ENCODE assay signal across 26 cellular contexts in genomic region chr19:46107371-46107770, GRCh38. TPM values are rescaled to one million over a fixed set of nuclear protein-coding genes. Genes with fewer than 3 reads are reported as not detected.
DNase-seq lines count a peak whose midpoint lies in the region; ATAC-seq and TF ChIP-seq lines count a peak whose summit lies in the region.
"Had no signal": no experiment of that assay in that cellular context is flagged by ENCODE, and none has a peak within 500 bp of the region (broad histone marks: within the 10 kb centered on the region; RNA-seq: fewer than 3 reads in every experiment).

No MANE protein-coding gene starts in this region.

- H3K36me3 ChIP-seq in IMR-90 (ENCODE audit: control insufficient read depth, insufficient read depth, low read length), result no peaks in the 10 kb centered on the region
- no peaks in the 10 kb centered on the region for H3K36me3 ChIP-seq in aorta (ENCODE audit: control insufficient read depth in 1 of 2, insufficient read depth in 2 of 2, low read length in 1 of 2)
- H3K36me3 ChIP-seq: esophagus muscularis mucosa, sigmoid colon, vagina had no signal

- H4K20me1 ChIP-seq in IMR-90 (ENCODE audit: insufficient read depth, low read length), result no peaks in the 10 kb centered on the region

- no peak overlapping the region for H2AK5ac ChIP-seq in IMR-90 (ENCODE audit: low read depth, low read length)

- TF ChIP-seq POLR2A in IMR-90 (IDR thresholded peaks at IDR 0.05; ENCODE audit: low read depth, low read length), result no peak

- no peak overlapping the region for H3K4me2 ChIP-seq in IMR-90 (ENCODE audit: low read depth, low read length)
- H3K4me2 ChIP-seq: KMS-11 had no signal

- DNase-seq in IMR-90 (peak; percentile 28), astrocyte of the hippocampus (ENCODE audit: low read depth, low spot score) (peak; percentile 85), fibroblast of the aortic adventitia (ENCODE audit: low read depth) (peak; percentile 59), aorta (no peak), NCI-H2171 treated with DMSO at 0.1 percent for 48 hours (lab: John Stamatoyannopoulos, UW) (no peak), cardiac septum (ENCODE audit: low spot score) (no peak)
- DNase-seq: activated CD4-positive, alpha-beta T cell treated with anti-CD3 and anti-CD28 coated beads for 1 hour; activated naive CD4-positive, alpha-beta T cell; activated T-cell treated with anti-CD3 and anti-CD28 coated beads, Interleukin-2, amount 50 U/mL, for 24 hours; amygdala; DMS53; effector memory CD8-positive, alpha-beta T cell; HFFc6; NCI-H2029; NCI-H446; SHP77 treated with DMSO at 0.1 percent for 48 hours; sigmoid colon; SW 1271 had no signal

- no peak overlapping the region for H3K14ac ChIP-seq in IMR-90 (replicated peaks; ENCODE audit: low read depth, low read length)

- no peaks in the 10 kb centered on the region for H3K79me1 ChIP-seq in IMR-90 (ENCODE audit: low read depth in 1 of 2, low read length in 2 of 2)

- H3K4ac ChIP-seq in IMR-90 (ENCODE audit: low read depth, low read length), result no peak overlapping the region

- no peak overlapping the region for H3K18ac ChIP-seq in IMR-90 (ENCODE audit: low read depth, low read length)

- H3K27ac ChIP-seq in IMR-90 (ENCODE audit: insufficient read depth, low read length) (no peak overlapping the region), aorta (ENCODE audit: low read depth in 1 of 2, low read length in 2 of 2) (no peak overlapping the region)
- H3K27ac ChIP-seq: esophagus muscularis mucosa, KMS-11, sigmoid colon, vagina had no signal

- dilution Hi-C loops in IMR-90 (cut with HindIII; ENCODE audit: low sequenced_read_pairs, unreplicated experiment), result no loop called here

- H2BK5ac ChIP-seq in IMR-90 (ENCODE audit: low read depth, low read length, poor library complexity, severe bottlenecking), result no peak overlapping the region

- no TSS peak for BruUV-seq in IMR-90 (replicated peaks; lab: Mats Ljungman, UMichigan)

- TF ChIP-seq CTCF in IMR-90 (conservative IDR thresholded peaks at IDR 0.05; ENCODE audit: low read depth, low read length) (no peak), fibroblast of the aortic adventitia (IDR thresholded peaks at IDR 0.05; ENCODE audit: insufficient read depth, low read length) (no peak)

- 81% methylated on average over 3 of the region's 6 CpGs; no CpG with 5 or more reads in 1 of the 2 experiments for WGBS in IMR-90 (ENCODE audit: extremely low coverage in 2 of 2, insufficient read length in 1 of 2), 2 experiments
- 71 to 75% methylated on average over 6 of the region's 6 CpGs for WGBS in aorta, 2 donors

- intact Hi-C loops in IMR-90 (cut with micrococcal nuclease) (no loop called here), aorta (cut with DNase I) (no loop called here), cardiac septum (cut with DNase I) (no loop called here)

- in situ Hi-C loops in IMR-90 (cut with MboI; ENCODE audit: low sequenced_read_pairs), result no loop called here

- no peak overlapping the region for H4K8ac ChIP-seq in IMR-90 (ENCODE audit: low read depth in 2 of 2, low read length in 2 of 2)

- no peak overlapping the region for H3K9ac ChIP-seq in IMR-90 (ENCODE audit: low read depth, low read length)
- H3K9ac ChIP-seq: KMS-11 had no signal

- no peak overlapping the region for H2BK20ac ChIP-seq in IMR-90 (ENCODE audit: low read depth, low read length)

- H2AFZ ChIP-seq in IMR-90 (replicated peaks; ENCODE audit: low read length, poor library complexity), result no peak overlapping the region

- no peak overlapping the region for H3K4me3 ChIP-seq in IMR-90 (ENCODE audit: insufficient read depth, low read depth, low read length)
- no peak overlapping the region for H3K4me3 ChIP-seq in fibroblast of the aortic adventitia (ENCODE audit: low read depth, low read length)
- H3K4me3 ChIP-seq in aorta (ENCODE audit: low read length in 2 of 2), result no peak overlapping the region
- H3K4me3 ChIP-seq: esophagus muscularis mucosa, GM12878, sigmoid colon, vagina had no signal

- H3K9me3 ChIP-seq in IMR-90 (ENCODE audit: control insufficient read depth, insufficient read depth, low read length) (peaks cover 2% of the 10 kb centered on the region; the same call in 1 of the 2 replicates), aorta (ENCODE audit: control insufficient read depth, low read length) (peaks cover 6% of the 10 kb centered on the region)
- H3K9me3 ChIP-seq: esophagus muscularis mucosa, sigmoid colon, vagina had no signal

- ATAC-seq in IMR-90 (ENCODE audit: low read depth), result no peak
- no peak for ATAC-seq in HG02970 (IDR thresholded peaks at IDR 0.05; ENCODE audit: low FRiP score, unreplicated experiment)
- no peak for ATAC-seq in aorta (ENCODE audit: low FRiP score)
- ATAC-seq: effector memory CD8-positive, alpha-beta T cell; GM12878; natural killer cell treated with Interleukin-12 subunit alpha and Interleukin-12 subunit beta and Interleukin-15 and Interleukin-18, amount 100 ng/mL, for 72 hours had no signal

- CTCF ChIA-PET in IMR-90 (lab: Yijun Ruan, JAX), result no interaction called here

- H3K4me1 ChIP-seq in IMR-90 (ENCODE audit: control insufficient read depth, insufficient read depth, low read length), result no peaks in the 10 kb centered on the region
- H3K4me1 ChIP-seq in aorta (ENCODE audit: control insufficient read depth in 1 of 2, insufficient read depth in 2 of 2, low read length in 2 of 2), result no peaks in the 10 kb centered on the region
- H3K4me1 ChIP-seq: esophagus muscularis mucosa, sigmoid colon, vagina had no signal

- no peak overlapping the region for H2BK15ac ChIP-seq in IMR-90 (ENCODE audit: low read depth, low read length)

- no peak overlapping the region for H2AK9ac ChIP-seq in IMR-90 (replicated peaks; ENCODE audit: low read depth, low read length, poor library complexity)

- POLR2A ChIA-PET in IMR-90 (lab: Charles Lee; ENCODE audit: unreplicated experiment), result no interaction called here

- no peak overlapping the region for H4K91ac ChIP-seq in IMR-90 (ENCODE audit: insufficient read depth, low read depth, low read length)

- H3K27me3 ChIP-seq in IMR-90 (ENCODE audit: control insufficient read depth, insufficient read depth, low read length), result peaks cover 28% of the 10 kb centered on the region
- no peaks in the 10 kb centered on the region for H3K27me3 ChIP-seq in aorta (ENCODE audit: control insufficient read depth in 1 of 2, insufficient read depth in 2 of 2, low read length in 1 of 2)
- H3K27me3 ChIP-seq: sigmoid colon, vagina had no signal

- no peak overlapping the region for H4K5ac ChIP-seq in IMR-90 (ENCODE audit: low read depth, low read length)

- no peak for TF ChIP-seq RAD21 in IMR-90 (IDR thresholded peaks at IDR 0.05; ENCODE audit: low read length)

- H2BK120ac ChIP-seq in IMR-90 (ENCODE audit: low read depth, low read length), result no peak overlapping the region

- H3K56ac ChIP-seq in IMR-90 (ENCODE audit: extremely low read depth, insufficient read depth, low read length), result no peak overlapping the region

- no peaks in the 10 kb centered on the region for H3K9me1 ChIP-seq in IMR-90 (ENCODE audit: insufficient read depth, low read length)

- no peak overlapping the region for H3K23ac ChIP-seq in IMR-90 (ENCODE audit: low read depth, low read length)

TF ChIP-seq in IMR-90, 13 proteins besides CTCF, POLR2A, EP300 and RAD21:
- no peak for TF ChIP-seq BHLHE40 (IDR thresholded peaks at IDR 0.05; ENCODE audit: low read depth, low read length)
- TF ChIP-seq MAFK (IDR thresholded peaks at IDR 0.05; ENCODE audit: low read depth, low read length), result no peak

RNA-seq across cellular contexts. Expression of gene IGFL3, which starts 17.1 kb away (rescaled TPM):
- total RNA-seq in IMR-90 (2012; rRNA removed) (not detected in 2 replicates), fibroblast of the aortic adventitia (ENCODE audit: low replicate concordance) (not detected in 2 replicates), aorta (not detected), cardiac septum (not detected)
- polyA plus RNA-seq in IMR-90 (2012; rRNA removed) (not detected in 2 replicates), aorta (not detected)
- polyA plus RNA-seq in IMR-90 (2012; cell fraction: cytosol; rRNA removed), result 0.38 TPM in 1 of 2 replicates, not detected in the other
- polyA plus RNA-seq in IMR-90 (2012; cell fraction: nucleus; rRNA removed; ENCODE audit: low replicate concordance), result not detected in 2 replicates
- total RNA-seq: cerebellum; esophagus muscularis mucosa; GM12878; HFFc6; natural killer cell treated with Interleukin-12 subunit alpha and Interleukin-12 subunit beta and Interleukin-15 and Interleukin-18, amount 100 ng/mL, for 72 hours; sigmoid colon; vagina had no signal
- polyA plus RNA-seq: GM12878, sigmoid colon had no signal

RNA-seq across cellular contexts. Expression of gene IGFL2, which starts 40.7 kb away (rescaled TPM):
- not detected in 2 replicates for total RNA-seq in IMR-90 (2012; rRNA removed)
- not detected in 2 replicates for polyA plus RNA-seq in IMR-90 (2012; rRNA removed)
- not detected in 2 replicates for polyA plus RNA-seq in IMR-90 (2012; cell fraction: cytosol; rRNA removed)
- polyA plus RNA-seq in IMR-90 (2012; cell fraction: nucleus; rRNA removed; ENCODE audit: low replicate concordance), result not detected in 2 replicates
- 0.09 TPM in 1 of 2 replicates, not detected in the other for total RNA-seq in fibroblast of the aortic adventitia (ENCODE audit: low replicate concordance)
- total RNA-seq in aorta, result under 1 TPM in 1 of 2 donors, not detected in 1; 0.36 TPM
- not detected for polyA plus RNA-seq in aorta
- not detected for total RNA-seq in cardiac septum
- total RNA-seq: esophagus muscularis mucosa; GM12878; HFFc6; HT1080; natural killer cell treated with Interleukin-12 subunit alpha and Interleukin-12 subunit beta and Interleukin-15 and Interleukin-18, amount 100 ng/mL, for 72 hours; vagina had no signal

Comparison
In these comparisons a context has a peak if more than half of its experiments do, and no peak if none do; other contexts are left out.
1. DNase-seq: peak in IMR-90 (single experiment), astrocyte of the hippocampus (single experiment) and fibroblast of the aortic adventitia (single experiment); none in aorta (0 of 2), NCI-H2171 treated with DMSO at 0.1 percent for 48 hours (single experiment) and cardiac septum (single experiment).